8 cellular contexts compared by ENCODE assay signal in genomic region chr3:197736010-197736490, GRCh38. TPM values are rescaled to one million over a fixed set of nuclear protein-coding genes. Genes with fewer than 3 reads are reported as not detected.
A peak's percentile ranks its signal among the peaks of the same experiment; 100 is the strongest.
DNase-seq lines count a peak whose midpoint lies in the region; ATAC-seq, FAIRE-seq and TF ChIP-seq lines count a peak whose summit lies in the region.

No MANE protein-coding gene starts in this region.

- H3K4me3 ChIP-seq in OCI-LY1 (ENCODE audit: low read depth, low read length, poor library complexity, severe bottlenecking), result peak overlapping the region; percentile 97
- H3K4me3 ChIP-seq in parathyroid adenoma (ENCODE audit: low read depth, low read length), result peak overlapping the region; percentile 94

- H3K36me3 ChIP-seq in OCI-LY1 (ENCODE audit: insufficient read depth, low read length), result peaks cover 25% of the 10 kb centered on the region; the same call in 1 of the 2 replicates
- no peaks in the 10 kb centered on the region for H3K36me3 ChIP-seq in parathyroid adenoma (ENCODE audit: control insufficient read depth, insufficient read depth, low read length)

- no peak for ATAC-seq in GM18867 (IDR thresholded peaks at IDR 0.05; ENCODE audit: unreplicated experiment)

- no peak for FAIRE-seq in RCC 7860 (lab: Jason Lieb, UNC)

- H3K9me3 ChIP-seq in OCI-LY1 (ENCODE audit: low read length) (no peaks in the 10 kb centered on the region), parathyroid adenoma (ENCODE audit: control insufficient read depth, low read length) (no peaks in the 10 kb centered on the region)

- H4K20me1 ChIP-seq in OCI-LY1 (ENCODE audit: insufficient read depth, low read length), result no peaks in the 10 kb centered on the region

- no peaks in the 10 kb centered on the region for H3K36me3 Mint-ChIP-seq in glutamatergic neuron (ENCODE audit: unreplicated experiment)

- TF ChIP-seq CTCF in OCI-LY1 (IDR thresholded peaks at IDR 0.05; ENCODE audit: low read length), result no peak
- no peak for TF ChIP-seq CTCF in glutamatergic neuron (IDR thresholded peaks at IDR 0.05; ENCODE audit: partially characterized antibody, unreplicated experiment)
- no peak for TF ChIP-seq CTCF in parathyroid adenoma (IDR thresholded peaks at IDR 0.05)

- H3K79me2 ChIP-seq in OCI-LY1 (ENCODE audit: insufficient read depth, low read length), result peaks cover 34% of the 10 kb centered on the region
- H3K79me2 ChIP-seq in parathyroid adenoma, result peaks cover 31% of the 10 kb centered on the region

- H2AFZ ChIP-seq in OCI-LY1 (ENCODE audit: low read length), result no peak overlapping the region
- peak overlapping the region; percentile 90 for H2AFZ ChIP-seq in parathyroid adenoma

- peaks cover 3% of the 10 kb centered on the region for H3K27me3 Mint-ChIP-seq in glutamatergic neuron (ENCODE audit: unreplicated experiment)

- H3K27ac Mint-ChIP-seq in glutamatergic neuron (ENCODE audit: unreplicated experiment), result peak overlapping the region; percentile 77

- peaks cover 6% of the 10 kb centered on the region for H3K4me1 Mint-ChIP-seq in glutamatergic neuron (ENCODE audit: low read depth, unreplicated experiment)

- peaks cover 4% of the 10 kb centered on the region for H3K9me3 Mint-ChIP-seq in glutamatergic neuron (ENCODE audit: unreplicated experiment)

- H3K4me1 ChIP-seq in OCI-LY1 (ENCODE audit: insufficient read depth, low read length, severe bottlenecking) (peaks cover 58% of the 10 kb centered on the region), parathyroid adenoma (no peaks in the 10 kb centered on the region)

- H3K9me2 ChIP-seq in OCI-LY1 (ENCODE audit: low read depth, low read length), result no peaks in the 10 kb centered on the region

- H3F3A ChIP-seq in OCI-LY1 (ENCODE audit: insufficient read depth, low read length), result peaks cover 12% of the 10 kb centered on the region; the same call in 1 of the 2 replicates

- peak overlapping the region; percentile 70 for H3K4me2 ChIP-seq in OCI-LY1 (ENCODE audit: low read length)
- peak overlapping the region; percentile 64 for H3K4me2 ChIP-seq in parathyroid adenoma (ENCODE audit: low read length)

- peak overlapping the region; percentile 94 for H3K9ac ChIP-seq in OCI-LY1 (ENCODE audit: low read length)
- peak overlapping the region; percentile 56 for H3K9ac ChIP-seq in parathyroid adenoma

- H3K27ac ChIP-seq in OCI-LY1 (ENCODE audit: low read depth, low read length, poor library complexity, severe bottlenecking) (peak overlapping the region; percentile 97), parathyroid adenoma (peak overlapping the region; percentile 67)

- peak; percentile 39 for DNase-seq in NCI-H2107 treated with DMSO at 0.1 percent for 48 hours (lab: John Stamatoyannopoulos, UW; ENCODE audit: unreplicated experiment)
- no peak for DNase-seq in NCI-H2107 (lab: John Stamatoyannopoulos, UW)
- peak; percentile 27 for DNase-seq in activated effector memory CD4-positive, alpha-beta T cell treated with Interleukin-2 at 50 U/mL for 16 hours
- DNase-seq in glutamatergic neuron, result peak; percentile 24
- DNase-seq in RCC 7860 (ENCODE audit: low spot score), result no peak

- H3K4me3 Mint-ChIP-seq in glutamatergic neuron (ENCODE audit: unreplicated experiment), result peak overlapping the region; percentile 100

- H3K27me3 ChIP-seq in OCI-LY1 (ENCODE audit: insufficient read depth, low read length) (no peaks in the 10 kb centered on the region), parathyroid adenoma (ENCODE audit: control insufficient read depth, insufficient read depth, low read length) (no peaks in the 10 kb centered on the region)

RNA-seq across cellular contexts. Expression of gene RUBCN, which starts 0.7 kb away (rescaled TPM):
- 46.1 TPM for total RNA-seq in glutamatergic neuron (ENCODE audit: unreplicated experiment)

RNA-seq across cellular contexts. Expression of gene FYTTD1, which starts 13.6 kb away (rescaled TPM):
- 51.6 TPM for total RNA-seq in glutamatergic neuron (ENCODE audit: unreplicated experiment)

RNA-seq across cellular contexts. Expression of gene LRCH3, which starts 55.0 kb away (rescaled TPM):
- 79.0 TPM for total RNA-seq in glutamatergic neuron (ENCODE audit: unreplicated experiment)

Comparison
In these comparisons a context has a peak if more than half of its experiments do, and no peak if none do; other contexts are left out.
1. DNase-seq: peak in NCI-H2107 treated with DMSO at 0.1 percent for 48 hours (single experiment), activated effector memory CD4-positive, alpha-beta T cell treated with Interleukin-2 at 50 U/mL for 16 hours (single experiment) and glutamatergic neuron (single experiment); none in NCI-H2107 (single experiment) and RCC 7860 (single experiment).